8 cellular contexts compared by ENCODE assay signal in genomic region chr20:46013826-46014516, GRCh38. TPM values are rescaled to one million over a fixed set of nuclear protein-coding genes. Genes with fewer than 3 reads are reported as not detected.
DNase-seq lines count a peak whose midpoint lies in the region; ATAC-seq and TF ChIP-seq lines count a peak whose summit lies in the region.

No MANE protein-coding gene starts in this region.

- no peaks in the 10 kb centered on the region for H4K20me1 ChIP-seq in PC-3 (ENCODE audit: low read length)

- peaks cover 74% of the 10 kb centered on the region for H3K27me3 ChIP-seq in AG04450 (ENCODE audit: control insufficient read depth, insufficient read depth, low read length)
- peaks cover 12% of the 10 kb centered on the region; the same call in 1 of the 2 replicates for H3K27me3 ChIP-seq in PC-3 (ENCODE audit: low read length)
- H3K27me3 ChIP-seq in trophoblast cell (ENCODE audit: insufficient read depth, low read length), result no peaks in the 10 kb centered on the region

- ATAC-seq in GM19043 (IDR thresholded peaks at IDR 0.05; ENCODE audit: low read depth, unreplicated experiment) (peak; percentile 74), PC-3 (peak; percentile 95)
- peak; percentile 88 to 89 for ATAC-seq in activated T-cell treated with anti-CD3 and anti-CD28 coated beads, Interleukin-2, amount 50 U/mL, for 72 hours (replicated peaks in 1 of 2)

- H3K14ac ChIP-seq in trophoblast cell (ENCODE audit: low read length), result peak overlapping the region; percentile 12

- POLR2A ChIA-PET in AG04450 (lab: Yijun Ruan, JAX) (no interaction called here), PC-3 (lab: Charles Lee; ENCODE audit: unreplicated experiment) (interaction anchor here (0.6 kb wide), 1 partner anchor 79 kb away, joined by 3 read pairs; no protein-coding TSS in a partner anchor)

- H2BK12ac ChIP-seq in trophoblast cell (ENCODE audit: low read length), result no peak overlapping the region

- H3F3A ChIP-seq in PC-3 (ENCODE audit: low read length, unreplicated experiment), result no peaks in the 10 kb centered on the region

- H3K4ac ChIP-seq in trophoblast cell (ENCODE audit: low read depth, low read length), result no peak overlapping the region

- H3K9ac ChIP-seq in PC-3 (ENCODE audit: low read length) (no peak overlapping the region), trophoblast cell (ENCODE audit: low read length) (no peak overlapping the region)

- no peak overlapping the region for H2AK5ac ChIP-seq in trophoblast cell (ENCODE audit: low read length)

- H3K4me3 ChIP-seq in AG04450 (ENCODE audit: low read depth, low read length) (0 out of 2 replicates have a peak overlapping the region, but pooled peaks have one; percentile 7), PC-3 (ENCODE audit: low read length) (peak overlapping the region; percentile 63), trophoblast cell (ENCODE audit: low read depth, low read length) (no peak overlapping the region)

- H3K9me3 Mint-ChIP-seq in activated T-cell treated with anti-CD3 and anti-CD28 coated beads, Interleukin-2, amount 50 U/mL, for 72 hours, result no peaks in the 10 kb centered on the region

- H3K18ac ChIP-seq in trophoblast cell (ENCODE audit: low read length), result no peak overlapping the region

- no TSS peak for BruUV-seq in PC-3 (replicated peaks; lab: Mats Ljungman, UMichigan)

- H3K4me3 Mint-ChIP-seq in activated T-cell treated with anti-CD3 and anti-CD28 coated beads, Interleukin-2, amount 50 U/mL, for 72 hours, result peak overlapping the region; percentile 75 to 80

- DNase-seq in AG04450 (ENCODE audit: low read depth, low spot score) (no peak), KBM-7 (peak; percentile 74), PC-3 (peak; percentile 82), fibroblast of the conjunctiva (ENCODE audit: low read depth) (peak; percentile 4), trophoblast cell (peak; percentile 59 to 72), A172 (ENCODE audit: low spot score) (no peak)
- peak; percentile 76 to 80 for DNase-seq in activated T-cell treated with anti-CD3 and anti-CD28 coated beads, Interleukin-2, amount 50 U/mL, for 72 hours

- TF ChIP-seq CTCF in AG04450 (IDR thresholded peaks at IDR 0.05; ENCODE audit: low read depth, low read length) (peak; percentile 63), PC-3 (conservative IDR thresholded peaks at IDR 0.05; ENCODE audit: low read depth, low read length) (peak; percentile 93)

- H3K36me3 Mint-ChIP-seq in activated T-cell treated with anti-CD3 and anti-CD28 coated beads, Interleukin-2, amount 50 U/mL, for 72 hours (ENCODE audit: insufficient read depth in 2 of 2), result peaks cover 0 to 2% of the 10 kb centered on the region in 2 donors

- no CpG with 5 or more reads among the region's 67 CpGs for WGBS in trophoblast cell (ENCODE audit: extremely low coverage, insufficient coverage, insufficient read length)

- peak overlapping the region; percentile 90 for H3K4me2 ChIP-seq in PC-3 (ENCODE audit: low read length)
- peak overlapping the region; percentile 61 for H3K4me2 ChIP-seq in trophoblast cell (ENCODE audit: low read length)

- CTCF ChIA-PET in AG04450 (lab: Charles Lee) (interaction anchor here (0.6 to 3.4 kb wide), 31 partner anchors 9 to 393 kb away, joined by 3 to 29 read pairs (median 4); partner anchors contain the start of gene SLC12A5), PC-3 (lab: Charles Lee) (interaction anchor here (0.6 to 1.8 kb wide), 7 partner anchors 27 to 456 kb away, joined by 3 to 17 read pairs (median 4); no protein-coding TSS in a partner anchor)

- H3K27me3 Mint-ChIP-seq in activated T-cell treated with anti-CD3 and anti-CD28 coated beads, Interleukin-2, amount 50 U/mL, for 72 hours (ENCODE audit: low read depth), result peaks cover 67% of the 10 kb centered on the region

- no peak overlapping the region for H2BK5ac ChIP-seq in trophoblast cell (ENCODE audit: low read depth, low read length, poor library complexity)

- H2BK120ac ChIP-seq in trophoblast cell (ENCODE audit: insufficient read depth, low read length, poor library complexity), result peak overlapping the region; percentile 15

- H3K4me1 Mint-ChIP-seq in activated T-cell treated with anti-CD3 and anti-CD28 coated beads, Interleukin-2, amount 50 U/mL, for 72 hours (ENCODE audit: low read depth), result peaks cover 36% of the 10 kb centered on the region

- H4K8ac ChIP-seq in trophoblast cell (ENCODE audit: low read depth, low read length), result peak overlapping the region; percentile 51

- no peak overlapping the region for H4K12ac ChIP-seq in trophoblast cell (ENCODE audit: low read depth, low read length)

- H4K91ac ChIP-seq in trophoblast cell (ENCODE audit: low read depth, low read length), result peak overlapping the region; percentile 22

- no peaks in the 10 kb centered on the region for H3K36me3 ChIP-seq in PC-3 (ENCODE audit: low read depth, low read length)
- H3K36me3 ChIP-seq in trophoblast cell (ENCODE audit: control insufficient read depth in 1 of 2, insufficient read depth in 2 of 2, low read length in 2 of 2), result peaks cover 7 to 12% of the 10 kb centered on the region in 2 experiments

- H3K9me3 ChIP-seq in AG04450 (ENCODE audit: control insufficient read depth, insufficient read depth, low read length), result peaks cover 21% of the 10 kb centered on the region
- no peaks in the 10 kb centered on the region for H3K9me3 ChIP-seq in PC-3 (ENCODE audit: low read length)
- peaks cover 16% of the 10 kb centered on the region for H3K9me3 ChIP-seq in trophoblast cell (ENCODE audit: insufficient read depth, low read depth, low read length)

- H3K4me1 ChIP-seq in PC-3 (ENCODE audit: insufficient read depth, low read length) (peaks cover 6% of the 10 kb centered on the region; the same call in 1 of the 2 replicates), trophoblast cell (ENCODE audit: control insufficient read depth in 1 of 2, insufficient read depth in 2 of 2, low read length in 2 of 2) (peaks cover 6 to 10% of the 10 kb centered on the region in 2 experiments)

- in situ Hi-C loops in KBM-7 (cut with MboI; ENCODE audit: low pct_unique_long_range_greater_than_20kb, low sequenced_read_pairs), result no loop called here

- H3K23ac ChIP-seq in trophoblast cell (ENCODE audit: low read length), result no peak overlapping the region

- intact Hi-C loops in PC-3 (cut with micrococcal nuclease), result loop anchor here (1.0 to 2.0 kb wide), 2 partner anchors 27 to 73 kb away; no protein-coding TSS in a partner anchor

- no peaks in the 10 kb centered on the region for H3K9me2 ChIP-seq in PC-3 (replicated peaks; ENCODE audit: low read length)

- H3K79me1 ChIP-seq in trophoblast cell (ENCODE audit: low read length), result peaks cover 8% of the 10 kb centered on the region

- H3K27ac ChIP-seq in AG04450 (ENCODE audit: low read depth, low read length) (no peak overlapping the region), PC-3 (ENCODE audit: low read length) (no peak overlapping the region), trophoblast cell (ENCODE audit: low read depth, low read length) (no peak overlapping the region)

- H2AFZ ChIP-seq in PC-3 (ENCODE audit: low read length) (peak overlapping the region; percentile 88), trophoblast cell (ENCODE audit: insufficient read depth, low read length, poor library complexity) (no peak overlapping the region)

- H3K79me2 ChIP-seq in PC-3 (ENCODE audit: low read length), result no peaks in the 10 kb centered on the region
- H3K79me2 ChIP-seq in trophoblast cell (ENCODE audit: control insufficient read depth, insufficient read depth, low read length, poor library complexity), result no peaks in the 10 kb centered on the region

- H3K27ac Mint-ChIP-seq in activated T-cell treated with anti-CD3 and anti-CD28 coated beads, Interleukin-2, amount 50 U/mL, for 72 hours, result no peak overlapping the region

RNA-seq across cellular contexts. Expression of gene MMP9, which starts 5.3 kb away (rescaled TPM):
- not detected in 2 replicates for polyA plus RNA-seq in AG04450 (2011; rRNA removed)
- not detected in 2 replicates for polyA minus RNA-seq in AG04450 (2011; rRNA and poly(A)+ RNA removed)
- 0.77 and 1.0 TPM in 2 replicates for total RNA-seq in PC-3 (2014; rRNA removed)
- total RNA-seq in activated T-cell treated with anti-CD3 and anti-CD28 coated beads, Interleukin-2, amount 50 U/mL, for 72 hours, result under 1 TPM in 1 of 2 donors, not detected in 1; 0.14 TPM
- 68.2 and 72.5 TPM in 2 replicates for polyA plus RNA-seq in trophoblast cell (2013)
- total RNA-seq in A172 (2014; rRNA removed; shearing (Covaris generic)), result 0.26 and 0.71 TPM in 2 replicates

RNA-seq across cellular contexts. Expression of gene SLC12A5, which starts 15.0 kb away (rescaled TPM):
- polyA plus RNA-seq in AG04450 (2011; rRNA removed), result 0.55 and 1.7 TPM in 2 replicates
- 0.13 and 1.3 TPM in 2 replicates for polyA minus RNA-seq in AG04450 (2011; rRNA and poly(A)+ RNA removed)
- 2.4 TPM in 1 of 2 replicates, not detected in the other for total RNA-seq in PC-3 (2014; rRNA removed)
- total RNA-seq in activated T-cell treated with anti-CD3 and anti-CD28 coated beads, Interleukin-2, amount 50 U/mL, for 72 hours, result 1 to 10 TPM; 1.2 to 3.2 TPM
- 19.7 and 21.1 TPM in 2 replicates for polyA plus RNA-seq in trophoblast cell (2013)
- total RNA-seq in A172 (2014; rRNA removed; shearing (Covaris generic)), result 0.90 and 3.4 TPM in 2 replicates

RNA-seq across cellular contexts. Expression of gene ZNF335, which starts 42.0 kb away (rescaled TPM):
- polyA plus RNA-seq in AG04450 (2011; rRNA removed), result 5.5 and 7.6 TPM in 2 replicates
- 18.8 and 19.3 TPM in 2 replicates for polyA minus RNA-seq in AG04450 (2011; rRNA and poly(A)+ RNA removed)
- total RNA-seq in PC-3 (2014; rRNA removed), result 32.2 and 36.9 TPM in 2 replicates
- total RNA-seq in activated T-cell treated with anti-CD3 and anti-CD28 coated beads, Interleukin-2, amount 50 U/mL, for 72 hours, result 10 to 100 TPM; 28.4 to 29.8 TPM
- 15.7 and 15.8 TPM in 2 replicates for polyA plus RNA-seq in trophoblast cell (2013)
- total RNA-seq in A172 (2014; rRNA removed; shearing (Covaris generic)), result 11.3 and 11.5 TPM in 2 replicates

Comparison
In these comparisons a context has a peak if more than half of its experiments do, and no peak if none do; other contexts are left out.
1. DNase-seq: peak in KBM-7 (single experiment), PC-3 (single experiment), activated T-cell treated with anti-CD3 and anti-CD28 coated beads, Interleukin-2, amount 50 U/mL, for 72 hours (2 of 2), fibroblast of the conjunctiva (single experiment) and trophoblast cell (2 of 2); none in AG04450 (single experiment) and A172 (single experiment).
2. Peak in every context shown above with its lines, with median percentiles within 50 percentile points of each other: ATAC-seq.